ENCODE assay signal across 1 cellular context in the genomic region with DNA sequence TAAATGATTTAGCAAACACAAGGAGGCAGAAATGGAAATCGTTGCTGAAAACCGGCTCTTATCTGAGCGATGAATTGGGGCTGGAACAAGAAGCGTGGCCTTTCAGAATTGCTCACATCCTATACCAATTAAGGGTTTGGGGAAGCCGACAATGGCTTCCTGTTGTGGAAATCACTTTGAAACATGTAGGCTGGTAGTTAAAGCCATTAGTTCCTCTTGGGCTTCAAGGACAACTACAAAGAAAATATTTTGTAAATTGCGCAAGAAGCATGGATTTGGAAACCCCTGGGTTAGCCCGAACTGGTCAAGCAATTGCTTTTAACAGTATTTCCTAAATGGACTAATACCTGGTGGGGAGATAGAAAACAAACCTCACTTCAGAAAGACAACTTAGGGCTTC.
A peak's percentile ranks its signal among the peaks of the same experiment; 100 is the strongest.
TF ChIP-seq lines count a peak whose summit lies in the region.

No MANE protein-coding gene starts in this region.

TF ChIP-seq in HepG2, 621 proteins besides CTCF, POLR2A, EP300 and RAD21 (continued from another document and continues in another):
- no peak for TF ChIP-seq PPARG (CRISPR knock-in tag; conservative IDR thresholded peaks at IDR 0.05)
- TF ChIP-seq, protein P1, sequence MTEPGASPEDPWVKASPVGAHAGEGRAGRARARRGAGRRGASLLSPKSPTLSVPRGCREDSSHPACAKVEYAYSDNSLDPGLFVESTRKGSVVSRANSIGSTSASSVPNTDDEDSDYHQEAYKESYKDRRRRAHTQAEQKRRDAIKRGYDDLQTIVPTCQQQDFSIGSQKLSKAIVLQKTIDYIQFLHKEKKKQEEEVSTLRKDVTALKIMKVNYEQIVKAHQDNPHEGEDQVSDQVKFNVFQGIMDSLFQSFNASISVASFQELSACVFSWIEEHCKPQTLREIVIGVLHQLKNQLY (CRISPR knock-in tag; IDR thresholded peaks at IDR 0.05) = no peak
- TF ChIP-seq DRAP1 (CRISPR knock-in tag; IDR thresholded peaks at IDR 0.05) = no peak
- no peak for TF ChIP-seq ZFP91 (CRISPR knock-in tag; IDR thresholded peaks at IDR 0.05; ENCODE audit: borderline replicate concordance)
- TF ChIP-seq ZNF605 (CRISPR knock-in tag; IDR thresholded peaks at IDR 0.05) = no peak
- TF ChIP-seq MAFF (IDR thresholded peaks at IDR 0.05; ENCODE audit: low read depth, low read length) = no peak
- TF ChIP-seq SNAPC5 (CRISPR knock-in tag; IDR thresholded peaks at IDR 0.05; ENCODE audit: borderline replicate concordance) = no peak
- no peak for TF ChIP-seq ZNF773 (CRISPR knock-in tag; IDR thresholded peaks at IDR 0.05; ENCODE audit: borderline replicate concordance)
- no peak for TF ChIP-seq PAWR (CRISPR knock-in tag; IDR thresholded peaks at IDR 0.05; ENCODE audit: borderline replicate concordance)
- no peak for TF ChIP-seq ZNF10 (CRISPR knock-in tag; IDR thresholded peaks at IDR 0.05; ENCODE audit: borderline replicate concordance, low read depth)
- no peak for TF ChIP-seq POLR2AphosphoS2 (IDR thresholded peaks at IDR 0.05; ENCODE audit: low read depth, low read length)
- TF ChIP-seq ZSCAN5A (CRISPR knock-in tag; IDR thresholded peaks at IDR 0.05; ENCODE audit: borderline replicate concordance) = no peak
- no peak for TF ChIP-seq SNAI1 (CRISPR knock-in tag; IDR thresholded peaks at IDR 0.05; ENCODE audit: borderline replicate concordance)
- TF ChIP-seq, protein P2, sequence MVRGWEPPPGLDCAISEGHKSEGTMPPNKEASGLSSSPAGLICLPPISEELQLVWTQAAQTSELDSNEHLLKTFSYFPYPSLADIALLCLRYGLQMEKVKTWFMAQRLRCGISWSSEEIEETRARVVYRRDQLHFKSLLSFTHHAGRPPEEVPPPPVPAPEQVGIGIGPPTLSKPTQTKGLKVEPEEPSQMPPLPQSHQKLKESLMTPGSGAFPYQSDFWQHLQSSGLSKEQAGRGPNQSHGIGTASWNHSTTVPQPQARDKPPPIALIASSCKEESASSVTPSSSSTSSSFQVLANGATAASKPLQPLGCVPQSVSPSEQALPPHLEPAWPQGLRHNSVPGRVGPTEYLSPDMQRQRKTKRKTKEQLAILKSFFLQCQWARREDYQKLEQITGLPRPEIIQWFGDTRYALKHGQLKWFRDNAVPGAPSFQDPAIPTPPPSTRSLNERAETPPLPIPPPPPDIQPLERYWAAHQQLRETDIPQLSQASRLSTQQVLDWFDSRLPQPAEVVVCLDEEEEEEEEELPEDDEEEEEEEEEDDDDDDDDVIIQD (CRISPR knock-in tag; IDR thresholded peaks at IDR 0.05; ENCODE audit: low read depth) = no peak
- TF ChIP-seq NFYC (CRISPR knock-in tag; IDR thresholded peaks at IDR 0.05) = no peak
- peak; percentile 36; the same call in 1 of the 2 replicates for TF ChIP-seq MEF2D (CRISPR knock-in tag; IDR thresholded peaks at IDR 0.05)
- TF ChIP-seq ATF7 (IDR thresholded peaks at IDR 0.05) = no peak
- TF ChIP-seq ATF7 (CRISPR knock-in tag; IDR thresholded peaks at IDR 0.05) = no peak
- TF ChIP-seq, protein P3, sequence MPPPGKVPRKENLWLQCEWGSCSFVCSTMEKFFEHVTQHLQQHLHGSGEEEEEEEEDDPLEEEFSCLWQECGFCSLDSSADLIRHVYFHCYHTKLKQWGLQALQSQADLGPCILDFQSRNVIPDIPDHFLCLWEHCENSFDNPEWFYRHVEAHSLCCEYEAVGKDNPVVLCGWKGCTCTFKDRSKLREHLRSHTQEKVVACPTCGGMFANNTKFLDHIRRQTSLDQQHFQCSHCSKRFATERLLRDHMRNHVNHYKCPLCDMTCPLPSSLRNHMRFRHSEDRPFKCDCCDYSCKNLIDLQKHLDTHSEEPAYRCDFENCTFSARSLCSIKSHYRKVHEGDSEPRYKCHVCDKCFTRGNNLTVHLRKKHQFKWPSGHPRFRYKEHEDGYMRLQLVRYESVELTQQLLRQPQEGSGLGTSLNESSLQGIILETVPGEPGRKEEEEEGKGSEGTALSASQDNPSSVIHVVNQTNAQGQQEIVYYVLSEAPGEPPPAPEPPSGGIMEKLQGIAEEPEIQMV (CRISPR knock-in tag; IDR thresholded peaks at IDR 0.05; ENCODE audit: low read depth) = no peak
- TF ChIP-seq ADNP (CRISPR knock-in tag; IDR thresholded peaks at IDR 0.05) = no peak
- TF ChIP-seq ZNF687 (CRISPR knock-in tag; IDR thresholded peaks at IDR 0.05) = no peak
- TF ChIP-seq CEBPG (CRISPR knock-in tag; IDR thresholded peaks at IDR 0.05) = peak; percentile 81
- TF ChIP-seq, protein P4, sequence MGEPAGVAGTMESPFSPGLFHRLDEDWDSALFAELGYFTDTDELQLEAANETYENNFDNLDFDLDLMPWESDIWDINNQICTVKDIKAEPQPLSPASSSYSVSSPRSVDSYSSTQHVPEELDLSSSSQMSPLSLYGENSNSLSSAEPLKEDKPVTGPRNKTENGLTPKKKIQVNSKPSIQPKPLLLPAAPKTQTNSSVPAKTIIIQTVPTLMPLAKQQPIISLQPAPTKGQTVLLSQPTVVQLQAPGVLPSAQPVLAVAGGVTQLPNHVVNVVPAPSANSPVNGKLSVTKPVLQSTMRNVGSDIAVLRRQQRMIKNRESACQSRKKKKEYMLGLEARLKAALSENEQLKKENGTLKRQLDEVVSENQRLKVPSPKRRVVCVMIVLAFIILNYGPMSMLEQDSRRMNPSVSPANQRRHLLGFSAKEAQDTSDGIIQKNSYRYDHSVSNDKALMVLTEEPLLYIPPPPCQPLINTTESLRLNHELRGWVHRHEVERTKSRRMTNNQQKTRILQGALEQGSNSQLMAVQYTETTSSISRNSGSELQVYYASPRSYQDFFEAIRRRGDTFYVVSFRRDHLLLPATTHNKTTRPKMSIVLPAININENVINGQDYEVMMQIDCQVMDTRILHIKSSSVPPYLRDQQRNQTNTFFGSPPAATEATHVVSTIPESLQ (CRISPR knock-in tag; conservative IDR thresholded peaks at IDR 0.05) = no peak
- TF ChIP-seq, protein P5, sequence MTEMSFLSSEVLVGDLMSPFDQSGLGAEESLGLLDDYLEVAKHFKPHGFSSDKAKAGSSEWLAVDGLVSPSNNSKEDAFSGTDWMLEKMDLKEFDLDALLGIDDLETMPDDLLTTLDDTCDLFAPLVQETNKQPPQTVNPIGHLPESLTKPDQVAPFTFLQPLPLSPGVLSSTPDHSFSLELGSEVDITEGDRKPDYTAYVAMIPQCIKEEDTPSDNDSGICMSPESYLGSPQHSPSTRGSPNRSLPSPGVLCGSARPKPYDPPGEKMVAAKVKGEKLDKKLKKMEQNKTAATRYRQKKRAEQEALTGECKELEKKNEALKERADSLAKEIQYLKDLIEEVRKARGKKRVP (CRISPR knock-in tag; IDR thresholded peaks at IDR 0.05) = no peak
- no peak for TF ChIP-seq ZSCAN30 (CRISPR knock-in tag; IDR thresholded peaks at IDR 0.05)
- TF ChIP-seq ZNF737 (CRISPR knock-in tag; IDR thresholded peaks at IDR 0.05; ENCODE audit: borderline replicate concordance) = no peak
- TF ChIP-seq NFIB (CRISPR knock-in tag; IDR thresholded peaks at IDR 0.05; ENCODE audit: borderline replicate concordance) = no peak
- TF ChIP-seq, protein P6, sequence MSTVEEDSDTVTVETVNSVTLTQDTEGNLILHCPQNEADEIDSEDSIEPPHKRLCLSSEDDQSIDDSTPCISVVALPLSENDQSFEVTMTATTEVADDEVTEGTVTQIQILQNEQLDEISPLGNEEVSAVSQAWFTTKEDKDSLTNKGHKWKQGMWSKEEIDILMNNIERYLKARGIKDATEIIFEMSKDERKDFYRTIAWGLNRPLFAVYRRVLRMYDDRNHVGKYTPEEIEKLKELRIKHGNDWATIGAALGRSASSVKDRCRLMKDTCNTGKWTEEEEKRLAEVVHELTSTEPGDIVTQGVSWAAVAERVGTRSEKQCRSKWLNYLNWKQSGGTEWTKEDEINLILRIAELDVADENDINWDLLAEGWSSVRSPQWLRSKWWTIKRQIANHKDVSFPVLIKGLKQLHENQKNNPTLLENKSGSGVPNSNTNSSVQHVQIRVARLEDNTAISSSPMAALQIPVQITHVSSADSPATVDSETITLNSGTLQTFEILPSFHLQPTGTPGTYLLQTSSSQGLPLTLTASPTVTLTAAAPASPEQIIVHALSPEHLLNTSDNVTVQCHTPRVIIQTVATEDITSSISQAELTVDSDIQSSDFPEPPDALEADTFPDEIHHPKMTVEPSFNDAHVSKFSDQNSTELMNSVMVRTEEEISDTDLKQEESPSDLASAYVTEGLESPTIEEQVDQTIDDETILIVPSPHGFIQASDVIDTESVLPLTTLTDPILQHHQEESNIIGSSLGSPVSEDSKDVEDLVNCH (CRISPR knock-in tag; IDR thresholded peaks at IDR 0.05) = no peak
- TF ChIP-seq JUN (CRISPR knock-in tag; IDR thresholded peaks at IDR 0.05) = no peak
- TF ChIP-seq ZNF432 (CRISPR knock-in tag; IDR thresholded peaks at IDR 0.05; ENCODE audit: borderline replicate concordance) = no peak
- no peak for TF ChIP-seq PREB (CRISPR knock-in tag; IDR thresholded peaks at IDR 0.05)
- TF ChIP-seq BRCA1 (CRISPR knock-in tag; IDR thresholded peaks at IDR 0.05) = no peak
- no peak for TF ChIP-seq ZNF639 (CRISPR knock-in tag; conservative IDR thresholded peaks at IDR 0.05)
- TF ChIP-seq ZFP62 (CRISPR knock-in tag; IDR thresholded peaks at IDR 0.05) = no peak
- TF ChIP-seq, protein P7, sequence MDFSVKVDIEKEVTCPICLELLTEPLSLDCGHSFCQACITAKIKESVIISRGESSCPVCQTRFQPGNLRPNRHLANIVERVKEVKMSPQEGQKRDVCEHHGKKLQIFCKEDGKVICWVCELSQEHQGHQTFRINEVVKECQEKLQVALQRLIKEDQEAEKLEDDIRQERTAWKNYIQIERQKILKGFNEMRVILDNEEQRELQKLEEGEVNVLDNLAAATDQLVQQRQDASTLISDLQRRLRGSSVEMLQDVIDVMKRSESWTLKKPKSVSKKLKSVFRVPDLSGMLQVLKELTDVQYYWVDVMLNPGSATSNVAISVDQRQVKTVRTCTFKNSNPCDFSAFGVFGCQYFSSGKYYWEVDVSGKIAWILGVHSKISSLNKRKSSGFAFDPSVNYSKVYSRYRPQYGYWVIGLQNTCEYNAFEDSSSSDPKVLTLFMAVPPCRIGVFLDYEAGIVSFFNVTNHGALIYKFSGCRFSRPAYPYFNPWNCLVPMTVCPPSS (IDR thresholded peaks at IDR 0.05) = no peak
